Comparison of ENCODE assay signal across 8 cellular contexts in genomic region chr3:25662921-25663320, GRCh38. TPM values are rescaled to one million over a fixed set of nuclear protein-coding genes. Genes with fewer than 3 reads are reported as not detected.
DNase-seq lines count a peak whose midpoint lies in the region; ATAC-seq and TF ChIP-seq lines count a peak whose summit lies in the region.

No MANE protein-coding gene starts in this region.

- H3K27ac ChIP-seq in liver (ENCODE audit: low read depth in 1 of 2, low read length in 2 of 2) (peak overlapping the region; percentile 94 to 97), thoracic aorta (peak overlapping the region; percentile 90 to 96)

- H3K9me3 ChIP-seq in liver (ENCODE audit: control insufficient read depth in 4 of 4, low read length in 3 of 4) (no peaks in the 10 kb centered on the region), thoracic aorta (no peaks in the 10 kb centered on the region)

- no peaks in the 10 kb centered on the region for H3K27me3 ChIP-seq in liver (ENCODE audit: control insufficient read depth in 4 of 4, insufficient read depth in 4 of 4, low read length in 3 of 4)
- no peaks in the 10 kb centered on the region for H3K27me3 ChIP-seq in thoracic aorta (replicated peaks; ENCODE audit: insufficient read depth)

- DNase-seq in activated CD8-positive, alpha-beta memory T cell treated with anti-CD3 and anti-CD28 coated beads, Interleukin-2, amount 10 ng/mL, durations not matched to agents 7 days and 5 days: no peak
- no peak for DNase-seq in activated CD8-positive, alpha-beta memory T cell treated with anti-CD3 and anti-CD28 coated beads for 24 hours
- peak; percentile 9 for DNase-seq in astrocyte of the hippocampus (ENCODE audit: low read depth, low spot score)
- no peak for DNase-seq in thoracic aorta (ENCODE audit: low spot score)
- no peak for DNase-seq in A172 (ENCODE audit: low spot score)
- no peak for DNase-seq in NOMO-1 treated with DMSO at 0.1 percent for 48 hours (lab: John Stamatoyannopoulos, UW; ENCODE audit: unreplicated experiment)

- WGBS in liver: 3% methylated on average over 4 of the region's 4 CpGs

- peak overlapping the region; percentile 95 to 96 for H3K9ac ChIP-seq in liver (ENCODE audit: low read depth in 1 of 2, low read length in 2 of 2)

- no peak for TF ChIP-seq CTCF in liver (IDR thresholded peaks at IDR 0.05; ENCODE audit: low read depth, low read length, missing input control)
- no peak for TF ChIP-seq CTCF in thoracic aorta (IDR thresholded peaks at IDR 0.05)

- peak overlapping the region; percentile 59 to 99 (median 73) for H3K4me3 ChIP-seq in liver (ENCODE audit: low read depth in 1 of 3, low read length in 3 of 3)
- H3K4me3 ChIP-seq in thoracic aorta: peak overlapping the region; percentile 94

- no peaks in the 10 kb centered on the region for H3K9me3 Mint-ChIP-seq in activated CD8-positive, alpha-beta memory T cell treated with anti-CD3 and anti-CD28 coated beads, Interleukin-2, amount 10 ng/mL, durations not matched to agents 7 days and 5 days (ENCODE audit: low read depth)

- no peak for TF ChIP-seq RAD21 in liver (IDR thresholded peaks at IDR 0.05)

- no peak for ATAC-seq in activated CD8-positive, alpha-beta memory T cell treated with anti-CD3 and anti-CD28 coated beads, Interleukin-2, amount 10 ng/mL, durations not matched to agents 7 days and 5 days
- ATAC-seq in thoracic aorta (ENCODE audit: insufficient number of reproducible peaks, low FRiP score, low read depth) (no peak), HG02938 (IDR thresholded peaks at IDR 0.05; ENCODE audit: unreplicated experiment) (no peak)

- H3K27ac Mint-ChIP-seq in activated CD8-positive, alpha-beta memory T cell treated with anti-CD3 and anti-CD28 coated beads, Interleukin-2, amount 10 ng/mL, durations not matched to agents 7 days and 5 days: peak overlapping the region; percentile 98

- H3K4me1 Mint-ChIP-seq in activated CD8-positive, alpha-beta memory T cell treated with anti-CD3 and anti-CD28 coated beads, Interleukin-2, amount 10 ng/mL, durations not matched to agents 7 days and 5 days: peaks cover 40% of the 10 kb centered on the region

- H3K36me3 Mint-ChIP-seq in activated CD8-positive, alpha-beta memory T cell treated with anti-CD3 and anti-CD28 coated beads, Interleukin-2, amount 10 ng/mL, durations not matched to agents 7 days and 5 days: peaks cover 10% of the 10 kb centered on the region

- CTCF ChIA-PET in activated CD8-positive, alpha-beta memory T cell treated with anti-CD3 and anti-CD28 coated beads, Interleukin-2, amount 10 ng/mL, durations not matched to agents 7 days and 5 days (lab: Charles Lee): interaction anchor here (3.4 kb wide), 1 partner anchor 14 kb away, joined by 18 read pairs; no protein-coding TSS in a partner anchor

- H3K4me1 ChIP-seq in liver (ENCODE audit: control insufficient read depth in 4 of 4, insufficient read depth in 4 of 4, low read length in 3 of 4) (peaks cover 2 to 18% (median 17%) of the 10 kb centered on the region in 4 donors), thoracic aorta (ENCODE audit: control insufficient read depth in 1 of 2, low read depth in 2 of 2) (peaks cover 26 to 45% of the 10 kb centered on the region in 2 donors)

- H3K4me3 Mint-ChIP-seq in activated CD8-positive, alpha-beta memory T cell treated with anti-CD3 and anti-CD28 coated beads, Interleukin-2, amount 10 ng/mL, durations not matched to agents 7 days and 5 days: peak overlapping the region; percentile 89

- no peaks in the 10 kb centered on the region for H3K27me3 Mint-ChIP-seq in activated CD8-positive, alpha-beta memory T cell treated with anti-CD3 and anti-CD28 coated beads, Interleukin-2, amount 10 ng/mL, durations not matched to agents 7 days and 5 days

- H3K36me3 ChIP-seq in liver (ENCODE audit: control insufficient read depth in 4 of 4, insufficient read depth in 3 of 4, low read depth in 1 of 4, low read length in 3 of 4): no peaks in the 10 kb centered on the region
- no peaks in the 10 kb centered on the region for H3K36me3 ChIP-seq in thoracic aorta

TF ChIP-seq in liver, 16 proteins besides CTCF, POLR2A, EP300 and RAD21:
- TF ChIP-seq HNF4A (conservative IDR thresholded peaks at IDR 0.05) (no peak), ATF3 (IDR thresholded peaks at IDR 0.05) (no peak), GABPA (IDR thresholded peaks at IDR 0.05 in 1 of 2, conservative IDR thresholded peaks at IDR 0.05 in 1 of 2) (no peak), HNF4G (IDR thresholded peaks at IDR 0.05) (no peak), SP1 (IDR thresholded peaks at IDR 0.05) (no peak), ZBTB33 (IDR thresholded peaks at IDR 0.05) (no peak), NR2F2 (IDR thresholded peaks at IDR 0.05) (no peak), FOXA1 (IDR thresholded peaks at IDR 0.05) (no peak), RXRA (IDR thresholded peaks at IDR 0.05) (no peak), MAX (IDR thresholded peaks at IDR 0.05) (no peak), YY1 (IDR thresholded peaks at IDR 0.05) (no peak), TAF1 (conservative IDR thresholded peaks at IDR 0.05) (no peak), EGR1 (IDR thresholded peaks at IDR 0.05; ENCODE audit: low read depth in 2 of 2) (no peak), REST (IDR thresholded peaks at IDR 0.05) (no peak), JUND (IDR thresholded peaks at IDR 0.05) (no peak), FOXA2 (IDR thresholded peaks at IDR 0.05) (no peak)

RNA-seq across cellular contexts. Expression of gene TOP2B, which starts 1.8 kb away (rescaled TPM):
- total RNA-seq in activated CD8-positive, alpha-beta memory T cell treated with anti-CD3 and anti-CD28 coated beads, Interleukin-2, amount 10 ng/mL, durations not matched to agents 7 days and 5 days: 100 to 1,000 TPM; 107 to 128 TPM
- 10 to 100 TPM; 46.7 to 52.9 TPM for total RNA-seq in liver
- 10 to 100 TPM; 13.5 to 22.4 TPM for polyA plus RNA-seq in liver
- 10 to 100 TPM; 78.9 to 92.0 TPM for total RNA-seq in thoracic aorta
- total RNA-seq in A172 (2014; rRNA removed; shearing (Covaris generic)): 131 and 152 TPM in 2 replicates
